Comparison of ENCODE assay signal across 2 cellular contexts in the genomic region with DNA sequence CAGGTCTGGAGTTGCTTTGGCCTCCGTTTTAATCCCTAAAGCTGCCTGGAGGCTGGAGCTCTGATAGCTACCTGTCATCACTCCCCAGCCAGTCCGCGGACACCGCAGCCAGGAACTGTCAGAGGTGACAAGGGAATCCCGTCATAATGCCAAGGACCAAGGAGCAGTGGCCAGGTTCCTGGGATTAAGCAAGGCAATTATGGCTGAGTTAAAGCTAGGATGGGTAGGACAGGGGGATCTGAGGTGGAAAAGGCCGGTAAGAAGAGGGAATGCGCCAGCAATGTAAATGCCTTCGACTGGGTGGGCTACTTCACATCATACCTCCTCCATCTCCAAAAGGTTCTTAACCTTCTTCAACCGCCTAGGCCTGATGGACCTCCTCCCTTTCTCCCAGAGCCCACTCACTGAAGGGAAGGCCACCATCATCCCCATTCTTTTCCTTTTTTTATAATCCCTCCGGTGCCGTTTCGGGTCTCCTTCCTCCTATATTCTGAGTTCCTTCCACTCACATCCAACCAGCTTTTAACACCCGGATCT.
TF ChIP-seq lines count a peak whose summit lies in the region.

No MANE protein-coding gene starts in this region.

TF ChIP-seq in SK-N-SH, 30 proteins besides CTCF, POLR2A, EP300 and RAD21 (continued from another document):
- TF ChIP-seq, protein P1, sequence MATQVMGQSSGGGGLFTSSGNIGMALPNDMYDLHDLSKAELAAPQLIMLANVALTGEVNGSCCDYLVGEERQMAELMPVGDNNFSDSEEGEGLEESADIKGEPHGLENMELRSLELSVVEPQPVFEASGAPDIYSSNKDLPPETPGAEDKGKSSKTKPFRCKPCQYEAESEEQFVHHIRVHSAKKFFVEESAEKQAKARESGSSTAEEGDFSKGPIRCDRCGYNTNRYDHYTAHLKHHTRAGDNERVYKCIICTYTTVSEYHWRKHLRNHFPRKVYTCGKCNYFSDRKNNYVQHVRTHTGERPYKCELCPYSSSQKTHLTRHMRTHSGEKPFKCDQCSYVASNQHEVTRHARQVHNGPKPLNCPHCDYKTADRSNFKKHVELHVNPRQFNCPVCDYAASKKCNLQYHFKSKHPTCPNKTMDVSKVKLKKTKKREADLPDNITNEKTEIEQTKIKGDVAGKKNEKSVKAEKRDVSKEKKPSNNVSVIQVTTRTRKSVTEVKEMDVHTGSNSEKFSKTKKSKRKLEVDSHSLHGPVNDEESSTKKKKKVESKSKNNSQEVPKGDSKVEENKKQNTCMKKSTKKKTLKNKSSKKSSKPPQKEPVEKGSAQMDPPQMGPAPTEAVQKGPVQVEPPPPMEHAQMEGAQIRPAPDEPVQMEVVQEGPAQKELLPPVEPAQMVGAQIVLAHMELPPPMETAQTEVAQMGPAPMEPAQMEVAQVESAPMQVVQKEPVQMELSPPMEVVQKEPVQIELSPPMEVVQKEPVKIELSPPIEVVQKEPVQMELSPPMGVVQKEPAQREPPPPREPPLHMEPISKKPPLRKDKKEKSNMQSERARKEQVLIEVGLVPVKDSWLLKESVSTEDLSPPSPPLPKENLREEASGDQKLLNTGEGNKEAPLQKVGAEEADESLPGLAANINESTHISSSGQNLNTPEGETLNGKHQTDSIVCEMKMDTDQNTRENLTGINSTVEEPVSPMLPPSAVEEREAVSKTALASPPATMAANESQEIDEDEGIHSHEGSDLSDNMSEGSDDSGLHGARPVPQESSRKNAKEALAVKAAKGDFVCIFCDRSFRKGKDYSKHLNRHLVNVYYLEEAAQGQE (IDR thresholded peaks at IDR 0.05; ENCODE audit: low read depth, low read length) = no peak
- no peak for TF ChIP-seq SIN3A (IDR thresholded peaks at IDR 0.05; ENCODE audit: borderline replicate concordance, low read depth, low read length)
- TF ChIP-seq GABPA (IDR thresholded peaks at IDR 0.05; ENCODE audit: low read depth) = no peak
- no peak for TF ChIP-seq RXRA (IDR thresholded peaks at IDR 0.05; ENCODE audit: borderline replicate concordance, low read depth)
- no peak for TF ChIP-seq FOSL2 (IDR thresholded peaks at IDR 0.05; ENCODE audit: borderline replicate concordance, low read depth)
- no peak for TF ChIP-seq EZH2phosphoT487 (IDR thresholded peaks at IDR 0.05; ENCODE audit: borderline replicate concordance, low read depth)
- TF ChIP-seq, protein P2, sequence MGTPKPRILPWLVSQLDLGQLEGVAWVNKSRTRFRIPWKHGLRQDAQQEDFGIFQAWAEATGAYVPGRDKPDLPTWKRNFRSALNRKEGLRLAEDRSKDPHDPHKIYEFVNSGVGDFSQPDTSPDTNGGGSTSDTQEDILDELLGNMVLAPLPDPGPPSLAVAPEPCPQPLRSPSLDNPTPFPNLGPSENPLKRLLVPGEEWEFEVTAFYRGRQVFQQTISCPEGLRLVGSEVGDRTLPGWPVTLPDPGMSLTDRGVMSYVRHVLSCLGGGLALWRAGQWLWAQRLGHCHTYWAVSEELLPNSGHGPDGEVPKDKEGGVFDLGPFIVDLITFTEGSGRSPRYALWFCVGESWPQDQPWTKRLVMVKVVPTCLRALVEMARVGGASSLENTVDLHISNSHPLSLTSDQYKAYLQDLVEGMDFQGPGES (IDR thresholded peaks at IDR 0.05; ENCODE audit: low read depth, low read length) = no peak
- no peak for TF ChIP-seq MEF2A (IDR thresholded peaks at IDR 0.05; ENCODE audit: borderline replicate concordance, low read depth)
- no peak for TF ChIP-seq SMC3 (IDR thresholded peaks at IDR 0.05; ENCODE audit: low read depth, low read length)
- no peak for TF ChIP-seq CHD2 (IDR thresholded peaks at IDR 0.05; ENCODE audit: low read length, partially characterized antibody)
- TF ChIP-seq ELF1 (IDR thresholded peaks at IDR 0.05) = no peak
- no peak for TF ChIP-seq RFX5 (IDR thresholded peaks at IDR 0.05; ENCODE audit: low read length)
- TF ChIP-seq, protein P3, sequence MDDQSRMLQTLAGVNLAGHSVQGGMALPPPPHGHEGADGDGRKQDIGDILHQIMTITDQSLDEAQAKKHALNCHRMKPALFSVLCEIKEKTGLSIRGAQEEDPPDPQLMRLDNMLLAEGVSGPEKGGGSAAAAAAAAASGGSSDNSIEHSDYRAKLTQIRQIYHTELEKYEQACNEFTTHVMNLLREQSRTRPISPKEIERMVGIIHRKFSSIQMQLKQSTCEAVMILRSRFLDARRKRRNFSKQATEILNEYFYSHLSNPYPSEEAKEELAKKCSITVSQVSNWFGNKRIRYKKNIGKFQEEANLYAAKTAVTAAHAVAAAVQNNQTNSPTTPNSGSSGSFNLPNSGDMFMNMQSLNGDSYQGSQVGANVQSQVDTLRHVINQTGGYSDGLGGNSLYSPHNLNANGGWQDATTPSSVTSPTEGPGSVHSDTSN (IDR thresholded peaks at IDR 0.05) = no peak
- no peak for TF ChIP-seq TAF1 (IDR thresholded peaks at IDR 0.05; ENCODE audit: borderline replicate concordance, low read depth, low read length)
- no peak for TF ChIP-seq TEAD4 (IDR thresholded peaks at IDR 0.05; ENCODE audit: borderline replicate concordance, insufficient read depth)
- TF ChIP-seq MXI1 (IDR thresholded peaks at IDR 0.05; ENCODE audit: low read depth, low read length) = no peak
TF ChIP-seq in SK-N-SH: peak in this region for 0.

TF ChIP-seq in SK-N-SH treated with all-trans-retinoic acid at 6 μM for 48 hours, 23 proteins besides CTCF, POLR2A, EP300 and RAD21 (continued from another document):
- TF ChIP-seq, protein P4, sequence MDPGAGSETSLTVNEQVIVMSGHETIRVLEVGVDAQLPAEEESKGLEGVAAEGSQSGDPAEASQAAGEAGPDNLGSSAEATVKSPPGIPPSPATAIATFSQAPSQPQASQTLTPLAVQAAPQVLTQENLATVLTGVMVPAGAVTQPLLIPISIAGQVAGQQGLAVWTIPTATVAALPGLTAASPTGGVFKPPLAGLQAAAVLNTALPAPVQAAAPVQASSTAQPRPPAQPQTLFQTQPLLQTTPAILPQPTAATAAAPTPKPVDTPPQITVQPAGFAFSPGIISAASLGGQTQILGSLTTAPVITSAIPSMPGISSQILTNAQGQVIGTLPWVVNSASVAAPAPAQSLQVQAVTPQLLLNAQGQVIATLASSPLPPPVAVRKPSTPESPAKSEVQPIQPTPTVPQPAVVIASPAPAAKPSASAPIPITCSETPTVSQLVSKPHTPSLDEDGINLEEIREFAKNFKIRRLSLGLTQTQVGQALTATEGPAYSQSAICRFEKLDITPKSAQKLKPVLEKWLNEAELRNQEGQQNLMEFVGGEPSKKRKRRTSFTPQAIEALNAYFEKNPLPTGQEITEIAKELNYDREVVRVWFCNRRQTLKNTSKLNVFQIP (CRISPR knock-in tag; IDR thresholded peaks at IDR 0.05; ENCODE audit: borderline replicate concordance, low read depth) = no peak
- TF ChIP-seq, protein P5, sequence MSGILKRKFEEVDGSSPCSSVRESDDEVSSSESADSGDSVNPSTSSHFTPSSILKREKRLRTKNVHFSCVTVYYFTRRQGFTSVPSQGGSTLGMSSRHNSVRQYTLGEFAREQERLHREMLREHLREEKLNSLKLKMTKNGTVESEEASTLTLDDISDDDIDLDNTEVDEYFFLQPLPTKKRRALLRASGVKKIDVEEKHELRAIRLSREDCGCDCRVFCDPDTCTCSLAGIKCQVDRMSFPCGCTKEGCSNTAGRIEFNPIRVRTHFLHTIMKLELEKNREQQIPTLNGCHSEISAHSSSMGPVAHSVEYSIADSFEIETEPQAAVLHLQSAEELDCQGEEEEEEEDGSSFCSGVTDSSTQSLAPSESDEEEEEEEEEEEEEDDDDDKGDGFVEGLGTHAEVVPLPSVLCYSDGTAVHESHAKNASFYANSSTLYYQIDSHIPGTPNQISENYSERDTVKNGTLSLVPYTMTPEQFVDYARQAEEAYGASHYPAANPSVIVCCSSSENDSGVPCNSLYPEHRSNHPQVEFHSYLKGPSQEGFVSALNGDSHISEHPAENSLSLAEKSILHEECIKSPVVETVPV (CRISPR knock-in tag; IDR thresholded peaks at IDR 0.05) = no peak
- TF ChIP-seq CSDC2 (CRISPR knock-in tag; IDR thresholded peaks at IDR 0.05) (no peak), ESRRG (CRISPR knock-in tag; IDR thresholded peaks at IDR 0.05) (no peak), ARNTL (CRISPR knock-in tag; IDR thresholded peaks at IDR 0.05; ENCODE audit: borderline replicate concordance, low read depth) (no peak), TCF4 (CRISPR knock-in tag; IDR thresholded peaks at IDR 0.05; ENCODE audit: borderline replicate concordance) (no peak)
